30 cellular contexts compared by ENCODE assay signal in genomic region chr2:187857826-187858225, GRCh38.
"Had no signal": no experiment of that assay in that cellular context is flagged by ENCODE, and none has a peak within 500 bp of the region (broad histone marks: within the 10 kb centered on the region; RNA-seq: fewer than 3 reads in every experiment).

No MANE protein-coding gene starts in this region.

- H3K9me3 ChIP-seq: ascending aorta had no signal

- ATAC-seq: activated CD8-positive, alpha-beta memory T cell treated with anti-CD3 and anti-CD28 coated beads, Interleukin-2, amount 10 ng/mL, durations not matched to agents 7 days and 5 days; activated CD8-positive, alpha-beta T cell treated with anti-CD3 and anti-CD28 coated beads, Interleukin-2, amount 10 ng/mL, durations not matched to agents 7 days and 5 days; activated naive CD8-positive, alpha-beta T cell treated with anti-CD3 and anti-CD28 coated beads, Interleukin-2, amount 50 U/mL, for 24 hours had no signal

- H3K27ac ChIP-seq: ascending aorta, cardiac muscle cell, VCaP had no signal

- H3K27me3 ChIP-seq: ascending aorta, cardiac muscle cell had no signal

- H3K4me3 ChIP-seq: ascending aorta, cardiac muscle cell had no signal

- DNase-seq: activated B cell treated with CpG ODN at 0.5 μM for 24 hours; activated CD4-positive, alpha-beta memory T cell treated with anti-CD3 and anti-CD28 coated beads, Interleukin-2, amount 10 ng/mL, durations not matched to agents 7 days and 5 days; activated CD4-positive, alpha-beta T cell treated with anti-CD3 and anti-CD28 coated beads for 4 hours; activated CD4-positive, alpha-beta T cell treated with anti-CD3 and anti-CD28 coated beads, Interleukin-2, amount 10 ng/mL, durations not matched to agents 24 days and 14 days; activated CD4-positive, alpha-beta T cell treated with anti-CD3 and anti-CD28 coated beads, Interleukin-2, amount 50 U/mL, for 1 hour; activated CD4-positive, alpha-beta T cell treated with anti-CD3 and anti-CD28 coated beads, Interleukin-2, amount 50 U/mL, for 4 hours; activated CD4-positive, CD25-positive, alpha-beta regulatory T cell treated with anti-CD3 and anti-CD28 coated beads, Interleukin-2, amount 50 U/mL, for 72 hours; activated CD8-positive, alpha-beta memory T cell treated with anti-CD3 and anti-CD28 coated beads for 24 hours; activated CD8-positive, alpha-beta memory T cell treated with anti-CD3 and anti-CD28 coated beads, Interleukin-2, amount 10 ng/mL, durations not matched to agents 7 days and 5 days; activated CD8-positive, alpha-beta memory T cell treated with anti-CD3 and anti-CD28 coated beads, Interleukin-2, amount 50 U/mL, for 48 hours; activated CD8-positive, alpha-beta T cell treated with anti-CD3 and anti-CD28 coated beads, Interleukin-2, amount 10 ng/mL, durations not matched to agents 7 days and 5 days; activated effector memory CD4-positive, alpha-beta T cell treated with Interleukin-2 at 50 U/mL for 16 hours; activated gamma-delta T cell; activated naive CD4-positive, alpha-beta T cell treated with anti-CD3 and anti-CD28 coated beads, Interleukin-2, amount 10 ng/mL, durations not matched to agents 7 days and 5 days; activated naive CD4-positive, alpha-beta T cell treated with Interleukin-2 at 50 U/mL for 16 hours; activated naive CD8-positive, alpha-beta T cell treated with anti-CD3 and anti-CD28 coated beads, Interleukin-2, amount 10 ng/mL, durations not matched to agents 7 days and 5 days; activated naive CD8-positive, alpha-beta T cell treated with anti-CD3 and anti-CD28 coated beads, Interleukin-2, amount 50 U/mL, for 24 hours; activated T-cell treated with anti-CD3 and anti-CD28 coated beads, Interleukin-2, amount 50 U/mL, for 24 hours; activated T-cell treated with anti-CD3 and anti-CD28 coated beads, Interleukin-2, amount 50 U/mL, for 48 hours; amygdala; anterior cingulate cortex; caudate nucleus; cerebellar nuclear complex; T-helper 2 cell; T-helper 9 cell had no signal

- FAIRE-seq: bronchial epithelial cell, TTC549 had no signal

- H3K36me3 ChIP-seq: ascending aorta, cardiac muscle cell had no signal
